ENCODE assay signal across 8 cellular contexts in genomic region chr14:22200977-22201605, GRCh38.
DNase-seq lines count a peak whose midpoint lies in the region; ATAC-seq, FAIRE-seq and TF ChIP-seq lines count a peak whose summit lies in the region.

No MANE protein-coding gene starts in this region.

- no peaks in the 10 kb centered on the region for H3K27me3 ChIP-seq in CD4-positive, alpha-beta memory T cell (ENCODE audit: insufficient read depth, low read length)
- H3K27me3 ChIP-seq in GM12878 (replicated peaks in 1 of 2; ENCODE audit: control insufficient read depth in 2 of 2, insufficient read depth in 2 of 2, low read length in 1 of 2) = no peaks in the 10 kb centered on the region; a peak in 1 of 4 replicates
- no peaks in the 10 kb centered on the region for H3K27me3 ChIP-seq in vagina

- no peaks in the 10 kb centered on the region for H3K79me2 ChIP-seq in GM12878 (ENCODE audit: control insufficient read depth, insufficient read depth, low read length)

- H4K20me1 ChIP-seq in GM12878 (ENCODE audit: control insufficient read depth, insufficient read depth) = no peaks in the 10 kb centered on the region

- 6% methylated on average over 1 of the region's 1 CpG for WGBS in GM12878 (ENCODE audit: insufficient coverage, insufficient replicate concordance, low lambda C conversion rate, missing lambda C conversion rate)

- intact Hi-C loops in CD4-positive, alpha-beta memory T cell (cut with micrococcal nuclease) = loop anchor here (1.0 to 5.0 kb wide), 3 partner anchors 356 to 651 kb away; no protein-coding TSS in a partner anchor
- intact Hi-C loops in GM12878 (cut with micrococcal nuclease; ENCODE audit: unreplicated experiment) = loop anchor here (5.0 kb wide), 1 partner anchor 34 kb away; no protein-coding TSS in a partner anchor
- intact Hi-C loops in vagina (cut with DNase I) = no loop called here

- no peaks in the 10 kb centered on the region for H3K36me3 Mint-ChIP-seq in CD4-positive, alpha-beta memory T cell

- no peaks in the 10 kb centered on the region for H3K36me3 ChIP-seq in CD4-positive, alpha-beta memory T cell (ENCODE audit: insufficient read depth, low read length)
- H3K36me3 ChIP-seq in GM12878 (ENCODE audit: control insufficient read depth in 2 of 2, insufficient read depth in 2 of 2, low read length in 1 of 2) (no peaks in the 10 kb centered on the region), vagina (no peaks in the 10 kb centered on the region)

- H2AFZ ChIP-seq in GM12878 (ENCODE audit: control insufficient read depth, low read depth, low read length) = no peak overlapping the region

- H3K9ac ChIP-seq in GM12878 (ENCODE audit: control insufficient read depth, insufficient read depth, low read length) = no peak overlapping the region

- BruUV-seq in GM12878 (replicated peaks; lab: Mats Ljungman, UMichigan) = no TSS peak

- TF ChIP-seq RAD21 in GM12878 (IDR thresholded peaks at IDR 0.05; ENCODE audit: insufficient read depth, low read depth, low read length) = peak; percentile 64

- ATAC-seq in GM12878 (peak; percentile 93), HG03521 (IDR thresholded peaks at IDR 0.05; ENCODE audit: unreplicated experiment) (no peak)

- H3K4me3 Mint-ChIP-seq in CD4-positive, alpha-beta memory T cell = peak overlapping the region in 2 of 8 donors; percentile 39 to 58

- FAIRE-seq in GM12878 (lab: Jason Lieb, UNC) = peak; percentile 92

- no peaks in the 10 kb centered on the region for H3K9me3 Mint-ChIP-seq in CD4-positive, alpha-beta memory T cell

- in situ Hi-C loops in GM12878 (cut with MboI) = no loop called here

- no peak overlapping the region for H3K27ac ChIP-seq in CD4-positive, alpha-beta memory T cell (ENCODE audit: low read depth, low read length)
- H3K27ac ChIP-seq in GM12878 (ENCODE audit: control insufficient read depth, insufficient read depth) = no peak overlapping the region
- H3K27ac ChIP-seq in vagina = no peak overlapping the region

- no peaks in the 10 kb centered on the region for H3K4me1 ChIP-seq in CD4-positive, alpha-beta memory T cell (ENCODE audit: insufficient read depth, low read length)
- H3K4me1 ChIP-seq in GM12878 (ENCODE audit: control insufficient read depth, insufficient read depth, low read length) = no peaks in the 10 kb centered on the region
- H3K4me1 ChIP-seq in vagina = no peaks in the 10 kb centered on the region

- no peak for TF ChIP-seq POLR2A in GM12878 (IDR thresholded peaks at IDR 0.05; ENCODE audit: low read depth, low read length)
- no peak for TF ChIP-seq POLR2A in vagina (IDR thresholded peaks at IDR 0.05)

- H3K9me3 ChIP-seq in CD4-positive, alpha-beta memory T cell (ENCODE audit: control insufficient read depth in 1 of 2, low read length in 2 of 2) = no peaks in the 10 kb centered on the region
- H3K9me3 ChIP-seq in GM12878 (replicated peaks; ENCODE audit: control insufficient read depth, insufficient read depth, low read length) (no peaks in the 10 kb centered on the region; the same call in 2 of the 3 replicates), vagina (no peaks in the 10 kb centered on the region)

- SMC1A ChIA-PET in GM12878 (lab: Charles Lee; ENCODE audit: uncharacterized antibody, unreplicated experiment) = interaction anchor here (0.6 to 3.5 kb wide), 28 partner anchors 11 to 369 kb away, joined by 3 to 24 read pairs (median 5); no protein-coding TSS in a partner anchor

- peaks cover 0 to 4% (median 1%) of the 10 kb centered on the region in 4 donors for H3K4me1 Mint-ChIP-seq in CD4-positive, alpha-beta memory T cell

- TF ChIP-seq CTCF in GM20000 (IDR thresholded peaks at IDR 0.05; ENCODE audit: extremely low read depth, missing control alignments) = peak; percentile 56
- peak; percentile 64 to 72 (median 65); a peak in 5 of 6 replicates for TF ChIP-seq CTCF in GM12878 (IDR thresholded peaks at IDR 0.05 in 2 of 3, conservative IDR thresholded peaks at IDR 0.05 in 1 of 3; ENCODE audit: control insufficient read depth in 2 of 3, extremely low read depth in 1 of 3, insufficient read depth in 1 of 3, low read depth in 3 of 3, low read length in 3 of 3)
- peak in 1 of 3 experiments; percentile 20 for TF ChIP-seq CTCF in vagina (IDR thresholded peaks at IDR 0.05)

- RAD21 ChIA-PET in GM12878 (lab: Charles Lee; ENCODE audit: unreplicated experiment) = interaction anchor here (0.5 to 2.1 kb wide), 18 partner anchors 9 to 369 kb away, joined by 3 to 10 read pairs (median 4); no protein-coding TSS in a partner anchor

- no peak overlapping the region for H3K4me3 ChIP-seq in CD4-positive, alpha-beta memory T cell (ENCODE audit: low read length in 2 of 2)
- no peak overlapping the region for H3K4me3 ChIP-seq in GM12878
- H3K4me3 ChIP-seq in vagina = no peak overlapping the region

- POLR2A ChIA-PET in CD4-positive, alpha-beta memory T cell (lab: Charles Lee; ENCODE audit: partially characterized antibody) = interaction anchor here (1.0 to 1.6 kb wide), 4 partner anchors 303 to 369 kb away, joined by 3 to 7 read pairs (median 5); no protein-coding TSS in a partner anchor
- POLR2A ChIA-PET in GM12878 (lab: Charles Lee) = no interaction called here

- H3K27me3 Mint-ChIP-seq in CD4-positive, alpha-beta memory T cell = no peaks in the 10 kb centered on the region

- peak overlapping the region in 1 of 7 donors; percentile 52 for H3K27ac Mint-ChIP-seq in CD4-positive, alpha-beta memory T cell

- DNase-seq in CD4-positive, alpha-beta memory T cell = peak in 4 of 5 donors; percentile 28 to 43 (median 34)
- DNase-seq in GM20000 (ENCODE audit: low spot score) (peak; percentile 24), NCI-H69 (lab: John Stamatoyannopoulos, UW) (peak; percentile 20), GM12878 (ENCODE audit: low read depth, low spot score) (peak; percentile 3), kidney glomerular epithelial cell (lab: John Stamatoyannopoulos, UW) (peak; percentile 40), cerebellar nuclear complex (lab: John Stamatoyannopoulos, UW) (no peak), vagina (ENCODE audit: extremely low spot score in 2 of 2) (no peak)

- TF ChIP-seq EP300 in GM12878 (IDR thresholded peaks at IDR 0.05; ENCODE audit: borderline replicate concordance in 1 of 2, control insufficient read depth in 1 of 2, low read depth in 2 of 2, low read length in 2 of 2) = no peak

- CTCF ChIA-PET in CD4-positive, alpha-beta memory T cell (lab: Charles Lee; ENCODE audit: partially characterized antibody) = interaction anchor here (0.9 to 1.4 kb wide), 5 partner anchors 16 to 359 kb away, joined by 3 to 5 read pairs (median 3); no protein-coding TSS in a partner anchor
- CTCF ChIA-PET in GM12878 (lab: Yijun Ruan, JAX) = interaction anchor here (0.6 to 4.3 kb wide), 60 partner anchors 9 to 976 kb away, joined by 3 to 27 read pairs (median 4); no protein-coding TSS in a partner anchor

- no peak overlapping the region for H3K4me2 ChIP-seq in GM12878 (ENCODE audit: control insufficient read depth, insufficient read depth)

TF ChIP-seq in GM12878, 131 proteins besides CTCF, POLR2A, EP300 and RAD21:
- TF ChIP-seq KDM1A (IDR thresholded peaks at IDR 0.05; ENCODE audit: borderline replicate concordance) (no peak), SMC3 (IDR thresholded peaks at IDR 0.05; ENCODE audit: borderline replicate concordance, low read length) (peak; percentile 34; the same call in 1 of the 2 replicates)

Comparison
In these comparisons a context has a peak if more than half of its experiments do, and no peak if none do; other contexts are left out.
1. DNase-seq: peak in CD4-positive, alpha-beta memory T cell (4 of 5), GM20000 (single experiment), NCI-H69 (single experiment), GM12878 (single experiment) and kidney glomerular epithelial cell (single experiment); none in cerebellar nuclear complex (0 of 2) and vagina (0 of 2).